1 cellular context compared by ENCODE assay signal in genomic region chrX:134896194-134896593, GRCh38.
TF ChIP-seq lines count a peak whose summit lies in the region.

No MANE protein-coding gene starts in this region.

TF ChIP-seq in HEK293, 187 proteins besides CTCF, POLR2A, EP300 and RAD21 (continued from another document):
- TF ChIP-seq, protein P1, sequence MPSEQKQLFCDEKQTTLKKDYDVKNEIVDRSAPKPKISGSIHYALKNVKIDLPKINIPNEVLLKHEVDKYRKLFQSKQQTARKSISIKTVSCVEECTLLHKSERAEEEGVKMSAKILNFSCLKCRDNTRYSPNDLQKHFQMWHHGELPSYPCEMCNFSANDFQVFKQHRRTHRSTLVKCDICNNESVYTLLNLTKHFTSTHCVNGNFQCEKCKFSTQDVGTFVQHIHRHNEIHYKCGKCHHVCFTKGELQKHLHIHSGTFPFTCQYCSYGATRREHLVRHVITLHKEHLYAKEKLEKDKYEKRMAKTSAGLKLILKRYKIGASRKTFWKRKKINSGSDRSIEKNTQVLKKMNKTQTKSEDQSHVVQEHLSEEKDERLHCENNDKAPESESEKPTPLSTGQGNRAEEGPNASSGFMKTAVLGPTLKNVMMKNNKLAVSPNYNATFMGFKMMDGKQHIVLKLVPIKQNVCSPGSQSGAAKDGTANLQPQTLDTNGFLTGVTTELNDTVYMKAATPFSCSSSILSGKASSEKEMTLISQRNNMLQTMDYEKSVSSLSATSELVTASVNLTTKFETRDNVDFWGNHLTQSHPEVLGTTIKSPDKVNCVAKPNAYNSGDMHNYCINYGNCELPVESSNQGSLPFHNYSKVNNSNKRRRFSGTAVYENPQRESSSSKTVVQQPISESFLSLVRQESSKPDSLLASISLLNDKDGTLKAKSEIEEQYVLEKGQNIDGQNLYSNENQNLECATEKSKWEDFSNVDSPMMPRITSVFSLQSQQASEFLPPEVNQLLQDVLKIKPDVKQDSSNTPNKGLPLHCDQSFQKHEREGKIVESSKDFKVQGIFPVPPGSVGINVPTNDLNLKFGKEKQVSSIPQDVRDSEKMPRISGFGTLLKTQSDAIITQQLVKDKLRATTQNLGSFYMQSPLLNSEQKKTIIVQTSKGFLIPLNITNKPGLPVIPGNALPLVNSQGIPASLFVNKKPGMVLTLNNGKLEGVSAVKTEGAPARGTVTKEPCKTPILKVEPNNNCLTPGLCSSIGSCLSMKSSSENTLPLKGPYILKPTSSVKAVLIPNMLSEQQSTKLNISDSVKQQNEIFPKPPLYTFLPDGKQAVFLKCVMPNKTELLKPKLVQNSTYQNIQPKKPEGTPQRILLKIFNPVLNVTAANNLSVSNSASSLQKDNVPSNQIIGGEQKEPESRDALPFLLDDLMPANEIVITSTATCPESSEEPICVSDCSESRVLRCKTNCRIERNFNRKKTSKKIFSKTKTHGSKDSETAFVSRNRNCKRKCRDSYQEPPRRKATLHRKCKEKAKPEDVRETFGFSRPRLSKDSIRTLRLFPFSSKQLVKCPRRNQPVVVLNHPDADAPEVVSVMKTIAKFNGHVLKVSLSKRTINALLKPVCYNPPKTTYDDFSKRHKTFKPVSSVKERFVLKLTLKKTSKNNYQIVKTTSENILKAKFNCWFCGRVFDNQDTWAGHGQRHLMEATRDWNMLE (tag by site-specific recombination; conservative IDR thresholded peaks at IDR 0.05; ENCODE audit: low read depth), result no peak
- TF ChIP-seq KLF16 (tag by site-specific recombination; IDR thresholded peaks at IDR 0.05) (no peak), ZBTB44 (tag by site-specific recombination; IDR thresholded peaks at IDR 0.05) (peak; percentile 75)
